23 cellular contexts compared by ENCODE assay signal in the genomic region with DNA sequence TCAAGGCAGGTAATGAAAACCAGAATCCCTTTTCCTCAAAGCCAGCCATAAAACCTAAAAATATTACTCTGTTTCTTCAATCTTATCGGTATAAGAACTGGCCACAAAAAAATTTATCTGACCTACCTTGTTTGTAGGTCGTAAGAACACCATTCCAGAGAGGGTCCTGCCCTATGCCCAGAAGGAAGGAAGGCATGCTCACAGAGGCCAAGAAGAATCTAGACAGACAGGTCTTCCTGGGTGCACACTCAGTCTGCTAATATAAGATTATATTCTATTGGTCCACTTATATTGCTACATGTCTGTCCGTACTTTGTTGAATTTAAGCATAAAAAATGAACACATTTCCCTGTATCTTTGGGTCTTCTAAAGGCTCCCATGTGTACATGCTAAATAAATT.
"Had no signal": no experiment of that assay in that cellular context is flagged by ENCODE, and none has a peak within 500 bp of the region (broad histone marks: within the 10 kb centered on the region; RNA-seq: fewer than 3 reads in every experiment).

No MANE protein-coding gene starts in this region.

- H3K27ac Mint-ChIP-seq: memory B cell; naive B cell; natural killer cell treated with Interleukin-12 subunit alpha and Interleukin-12 subunit beta and Interleukin-15 and Interleukin-18, amount 100 ng/mL, for 72 hours; stimulated activated naive B cell treated with anti-CD40 and anti-IgM and Interleukin-4, amounts not matched to agents 10 μg/mL and 1 μg/mL and 100 μg/mL, for 72 hours; stimulated activated naive CD8-positive, alpha-beta T cell treated with anti-CD3 and anti-CD28 coated beads, Interleukin-15, Interleukin-2, amounts not matched to agents 100 ng/mL and 50 ng/mL, for 24 hours had no signal

- H3K4me3 Mint-ChIP-seq: memory B cell; naive B cell; natural killer cell treated with Interleukin-12 subunit alpha and Interleukin-12 subunit beta and Interleukin-15 and Interleukin-18, amount 100 ng/mL, for 72 hours; neural crest cell; stimulated activated naive B cell treated with anti-CD40 and anti-IgM and Interleukin-4, amounts not matched to agents 10 μg/mL and 1 μg/mL and 100 μg/mL, for 72 hours; stimulated activated naive CD8-positive, alpha-beta T cell treated with anti-CD3 and anti-CD28 coated beads, Interleukin-15, Interleukin-2, amounts not matched to agents 100 ng/mL and 50 ng/mL, for 24 hours had no signal

- ATAC-seq: left lobe of liver; mucosa of descending colon; natural killer cell treated with Interleukin-12 subunit alpha and Interleukin-12 subunit beta and Interleukin-15 and Interleukin-18, amount 100 ng/mL, for 72 hours; right cardiac atrium; stimulated activated naive B cell treated with anti-CD40 and anti-IgM and Interleukin-4, amounts not matched to agents 10 μg/mL and 1 μg/mL and 100 μg/mL, for 72 hours had no signal

- H3K4me1 ChIP-seq: esophagus squamous epithelium, prostate gland, sigmoid colon, spleen, tibial nerve, vagina had no signal

- H3K36me3 Mint-ChIP-seq: memory B cell; naive B cell; natural killer cell treated with Interleukin-12 subunit alpha and Interleukin-12 subunit beta and Interleukin-15 and Interleukin-18, amount 100 ng/mL, for 72 hours; stimulated activated naive B cell treated with anti-CD40 and anti-IgM and Interleukin-4, amounts not matched to agents 10 μg/mL and 1 μg/mL and 100 μg/mL, for 72 hours had no signal

- DNase-seq: dermis blood vessel endothelial cell; effector memory CD4-positive, alpha-beta T cell; erythroblast; esophagus squamous epithelium; kidney; mucosa of descending colon; naive B cell; right cardiac atrium; sigmoid colon; spleen; stimulated activated CD4-positive, alpha-beta T cell treated with anti-CD3 and anti-CD28 coated beads, Interleukin-4, amount 100 ng/mL, for 4 hours; stimulated activated naive B cell treated with anti-CD40 and anti-IgM and Interleukin-4, amounts not matched to agents 10 μg/mL and 1 μg/mL and 100 μg/mL, for 72 hours had no signal

- H3K9me3 ChIP-seq: esophagus squamous epithelium, prostate gland, sigmoid colon, thoracic aorta, tibial nerve, vagina had no signal

- H3K36me3 ChIP-seq: esophagus squamous epithelium, prostate gland, sigmoid colon, spleen, thoracic aorta, tibial nerve, vagina had no signal

- H3K4me3 ChIP-seq: coronary artery, esophagus squamous epithelium, lung, mucosa of descending colon, prostate gland, sigmoid colon, spleen, thoracic aorta, tibial nerve, vagina had no signal

- H3K4me1 Mint-ChIP-seq: memory B cell; naive B cell; stimulated activated naive B cell treated with anti-CD40 and anti-IgM and Interleukin-4, amounts not matched to agents 10 μg/mL and 1 μg/mL and 100 μg/mL, for 72 hours had no signal

- H3K27ac ChIP-seq: coronary artery, esophagus squamous epithelium, prostate gland, sigmoid colon, spleen, thoracic aorta, tibial nerve, vagina had no signal

- H3K27me3 ChIP-seq: esophagus squamous epithelium, sigmoid colon, spleen, tibial nerve, vagina had no signal

- H3K27me3 Mint-ChIP-seq: memory B cell; naive B cell; natural killer cell treated with Interleukin-12 subunit alpha and Interleukin-12 subunit beta and Interleukin-15 and Interleukin-18, amount 100 ng/mL, for 72 hours; stimulated activated naive B cell treated with anti-CD40 and anti-IgM and Interleukin-4, amounts not matched to agents 10 μg/mL and 1 μg/mL and 100 μg/mL, for 72 hours; stimulated activated naive CD8-positive, alpha-beta T cell treated with anti-CD3 and anti-CD28 coated beads, Interleukin-15, Interleukin-2, amounts not matched to agents 100 ng/mL and 50 ng/mL, for 24 hours had no signal

- H3K9me3 Mint-ChIP-seq: memory B cell; stimulated activated naive B cell treated with anti-CD40 and anti-IgM and Interleukin-4, amounts not matched to agents 10 μg/mL and 1 μg/mL and 100 μg/mL, for 72 hours had no signal
